In the genomic region with DNA sequence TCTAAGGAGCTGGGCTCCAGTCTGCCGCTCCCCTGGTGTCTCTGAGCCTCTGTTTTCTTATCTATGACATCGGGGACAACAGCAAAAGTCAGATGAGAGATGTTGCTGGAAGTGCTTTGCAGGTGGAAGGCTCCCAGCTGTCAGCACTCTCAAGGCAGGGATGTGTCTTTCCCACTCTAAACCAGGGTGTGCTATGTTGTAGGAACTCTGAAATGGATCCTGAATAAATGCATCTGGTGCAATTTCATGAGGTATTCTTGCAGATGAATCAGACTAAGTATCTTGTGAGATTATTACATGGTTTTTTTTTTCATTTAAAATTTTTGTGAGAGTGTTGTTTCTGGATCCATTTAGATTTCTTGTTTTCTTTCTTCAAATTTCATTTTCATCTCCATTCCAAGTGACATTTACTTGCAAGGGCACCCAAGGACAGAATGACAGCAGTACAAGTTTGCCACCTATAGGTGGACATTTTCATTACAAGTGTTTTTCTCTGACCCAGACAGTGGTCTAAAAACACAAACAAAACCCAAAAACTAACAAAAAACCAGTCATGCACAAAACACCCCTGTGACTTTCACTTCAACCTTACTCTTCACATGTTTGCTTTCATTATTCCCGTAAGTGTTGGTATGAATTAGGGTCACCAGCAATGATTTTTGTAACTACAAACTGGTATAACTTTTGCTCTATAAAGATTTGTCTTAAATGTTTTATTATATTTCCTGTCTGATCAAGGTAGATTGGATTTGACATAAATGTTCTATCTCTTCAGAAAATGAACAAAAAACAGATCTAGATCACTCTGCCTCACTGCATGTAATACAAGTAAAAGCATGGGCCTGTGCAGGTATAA, we compare ENCODE assay signal across 8 cellular contexts. TPM values are rescaled to one million over a fixed set of nuclear protein-coding genes. Genes with fewer than 3 reads are reported as not detected.
DNase-seq lines count a peak whose midpoint lies in the region; TF ChIP-seq lines count a peak whose summit lies in the region.

No MANE protein-coding gene starts in this region.

- H3K4me1 ChIP-seq in ascending aorta = no peaks in the 10 kb centered on the region

- H3K27me3 ChIP-seq in ascending aorta = no peaks in the 10 kb centered on the region

- DNase-seq in GM12865 (ENCODE audit: low read depth) (peak; percentile 76), HFF-Myc (ENCODE audit: extremely low read depth, low read depth) (no peak), NAMALWA (ENCODE audit: low spot score) (peak; percentile 71), ascending aorta (ENCODE audit: low spot score in 2 of 2) (no peak), left kidney (ENCODE audit: low read depth, low spot score) (peak; percentile 60), GF-D8 (lab: John Stamatoyannopoulos, UW) (no peak)
- no peak for DNase-seq in activated CD4-positive, alpha-beta T cell treated with anti-CD3 and anti-CD28 coated beads for 1 hour

- H3K36me3 ChIP-seq in ascending aorta = no peaks in the 10 kb centered on the region

- no peak overlapping the region; the same call in 1 of the 2 replicates for H3K27ac ChIP-seq in 22Rv1
- no peak overlapping the region for H3K27ac ChIP-seq in ascending aorta

- intact Hi-C loops in ascending aorta (cut with DNase I) = loop anchor here (1.0 to 10.0 kb wide), 3 partner anchors 185 to 477 kb away; no protein-coding TSS in a partner anchor

- no peak overlapping the region for H3K4me3 ChIP-seq in GM12865 (ENCODE audit: low read depth, low read length)
- H3K4me3 ChIP-seq in HFF-Myc (replicated peaks; ENCODE audit: low read depth, low read length) = no peak overlapping the region
- no peak overlapping the region for H3K4me3 ChIP-seq in ascending aorta

- peak; percentile 87 for TF ChIP-seq CTCF in 22Rv1 (IDR thresholded peaks at IDR 0.05)
- peak; percentile 67 for TF ChIP-seq CTCF in GM12865 (IDR thresholded peaks at IDR 0.05; ENCODE audit: insufficient read depth, low read depth, low read length, missing control alignments)
- TF ChIP-seq CTCF in HFF-Myc (IDR thresholded peaks at IDR 0.05; ENCODE audit: low read depth, low read length, missing control alignments) = peak; percentile 55
- peak; percentile 38 to 71 (median 57) for TF ChIP-seq CTCF in ascending aorta (IDR thresholded peaks at IDR 0.05)

- H3K9me3 ChIP-seq in ascending aorta = no peaks in the 10 kb centered on the region

RNA-seq across cellular contexts. Expression of gene SIM1, which starts 14.7 kb away (rescaled TPM):
- not detected for total RNA-seq in ascending aorta

Comparison
In these comparisons a context has a peak if more than half of its experiments do, and no peak if none do; other contexts are left out.
1. DNase-seq: peak in GM12865 (single experiment), NAMALWA (single experiment) and left kidney (single experiment); none in HFF-Myc (single experiment), ascending aorta (0 of 2), GF-D8 (single experiment) and activated CD4-positive, alpha-beta T cell treated with anti-CD3 and anti-CD28 coated beads for 1 hour (single experiment).
2. Peak in every context shown above with its lines, with median percentiles within 50 percentile points of each other: CTCF ChIP-seq.